In the genomic region with DNA sequence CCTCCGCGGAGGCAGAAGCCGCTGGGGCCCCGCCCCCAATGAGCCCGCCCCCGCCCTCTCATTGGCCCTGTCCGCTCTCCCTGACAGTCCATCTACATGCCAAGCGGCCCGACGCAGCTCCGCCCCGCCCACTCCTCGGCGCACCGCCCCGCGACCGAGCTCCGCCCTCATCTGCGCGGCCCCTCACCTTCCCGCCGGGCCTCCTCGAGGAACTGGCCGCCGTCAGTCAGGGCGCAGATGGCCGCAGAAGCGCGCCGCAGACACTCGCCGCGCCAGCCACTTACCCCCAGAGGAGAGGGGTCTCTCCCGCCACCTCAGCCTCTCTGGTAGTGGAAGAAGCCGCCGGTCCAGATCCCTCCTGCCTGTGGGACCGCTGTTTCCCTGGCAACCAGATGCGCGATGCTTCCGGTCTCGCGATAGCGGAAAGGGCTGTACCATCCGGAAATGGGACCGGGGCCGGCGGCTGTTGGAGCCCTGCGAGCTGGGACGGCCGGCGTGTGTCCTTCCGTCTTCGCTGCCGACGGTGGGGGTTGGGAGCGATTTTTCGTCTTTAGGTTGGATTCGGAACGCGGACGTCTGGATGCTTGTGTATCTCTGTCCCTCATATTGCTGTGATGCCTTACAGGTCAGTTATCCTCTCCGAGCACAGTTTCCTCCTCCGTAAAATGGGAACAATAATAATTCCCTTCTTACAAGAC, we compare ENCODE assay signal across 1 cellular context.
A peak's percentile ranks its signal among the peaks of the same experiment; 100 is the strongest.
TF ChIP-seq lines count a peak whose summit lies in the region.

A gene (minus strand): TSS at position 401 of the 698 bp plus-strand sequence. CDS start 6,317 bp downstream, outside the sequence.

TF ChIP-seq in HepG2, 621 proteins besides CTCF, POLR2A, EP300 and RAD21 (continued from another document and continues in another):
- TF ChIP-seq, protein P1, sequence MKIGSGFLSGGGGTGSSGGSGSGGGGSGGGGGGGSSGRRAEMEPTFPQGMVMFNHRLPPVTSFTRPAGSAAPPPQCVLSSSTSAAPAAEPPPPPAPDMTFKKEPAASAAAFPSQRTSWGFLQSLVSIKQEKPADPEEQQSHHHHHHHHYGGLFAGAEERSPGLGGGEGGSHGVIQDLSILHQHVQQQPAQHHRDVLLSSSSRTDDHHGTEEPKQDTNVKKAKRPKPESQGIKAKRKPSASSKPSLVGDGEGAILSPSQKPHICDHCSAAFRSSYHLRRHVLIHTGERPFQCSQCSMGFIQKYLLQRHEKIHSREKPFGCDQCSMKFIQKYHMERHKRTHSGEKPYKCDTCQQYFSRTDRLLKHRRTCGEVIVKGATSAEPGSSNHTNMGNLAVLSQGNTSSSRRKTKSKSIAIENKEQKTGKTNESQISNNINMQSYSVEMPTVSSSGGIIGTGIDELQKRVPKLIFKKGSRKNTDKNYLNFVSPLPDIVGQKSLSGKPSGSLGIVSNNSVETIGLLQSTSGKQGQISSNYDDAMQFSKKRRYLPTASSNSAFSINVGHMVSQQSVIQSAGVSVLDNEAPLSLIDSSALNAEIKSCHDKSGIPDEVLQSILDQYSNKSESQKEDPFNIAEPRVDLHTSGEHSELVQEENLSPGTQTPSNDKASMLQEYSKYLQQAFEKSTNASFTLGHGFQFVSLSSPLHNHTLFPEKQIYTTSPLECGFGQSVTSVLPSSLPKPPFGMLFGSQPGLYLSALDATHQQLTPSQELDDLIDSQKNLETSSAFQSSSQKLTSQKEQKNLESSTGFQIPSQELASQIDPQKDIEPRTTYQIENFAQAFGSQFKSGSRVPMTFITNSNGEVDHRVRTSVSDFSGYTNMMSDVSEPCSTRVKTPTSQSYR (CRISPR knock-in tag; IDR thresholded peaks at IDR 0.05; ENCODE audit: borderline replicate concordance): peak; percentile 64; the same call in 1 of the 2 replicates
- TF ChIP-seq ZNF709 (CRISPR knock-in tag; IDR thresholded peaks at IDR 0.05): no peak
- no peak for TF ChIP-seq ZNF160 (CRISPR knock-in tag; IDR thresholded peaks at IDR 0.05)
- TF ChIP-seq NCOA2 (CRISPR knock-in tag; IDR thresholded peaks at IDR 0.05): no peak
- TF ChIP-seq KLF15 (CRISPR knock-in tag; IDR thresholded peaks at IDR 0.05; ENCODE audit: borderline replicate concordance): no peak
- TF ChIP-seq SIN3A (IDR thresholded peaks at IDR 0.05; ENCODE audit: borderline replicate concordance, low read depth, low read length): peak; percentile 95
- TF ChIP-seq, protein P2, sequence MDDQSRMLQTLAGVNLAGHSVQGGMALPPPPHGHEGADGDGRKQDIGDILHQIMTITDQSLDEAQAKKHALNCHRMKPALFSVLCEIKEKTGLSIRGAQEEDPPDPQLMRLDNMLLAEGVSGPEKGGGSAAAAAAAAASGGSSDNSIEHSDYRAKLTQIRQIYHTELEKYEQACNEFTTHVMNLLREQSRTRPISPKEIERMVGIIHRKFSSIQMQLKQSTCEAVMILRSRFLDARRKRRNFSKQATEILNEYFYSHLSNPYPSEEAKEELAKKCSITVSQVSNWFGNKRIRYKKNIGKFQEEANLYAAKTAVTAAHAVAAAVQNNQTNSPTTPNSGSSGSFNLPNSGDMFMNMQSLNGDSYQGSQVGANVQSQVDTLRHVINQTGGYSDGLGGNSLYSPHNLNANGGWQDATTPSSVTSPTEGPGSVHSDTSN (CRISPR knock-in tag; IDR thresholded peaks at IDR 0.05; ENCODE audit: borderline replicate concordance): no peak
- 0 out of 2 replicates have a peak, but pooled peaks have one; percentile 51 for TF ChIP-seq KDM4B (CRISPR knock-in tag; IDR thresholded peaks at IDR 0.05)
- TF ChIP-seq, protein P3, sequence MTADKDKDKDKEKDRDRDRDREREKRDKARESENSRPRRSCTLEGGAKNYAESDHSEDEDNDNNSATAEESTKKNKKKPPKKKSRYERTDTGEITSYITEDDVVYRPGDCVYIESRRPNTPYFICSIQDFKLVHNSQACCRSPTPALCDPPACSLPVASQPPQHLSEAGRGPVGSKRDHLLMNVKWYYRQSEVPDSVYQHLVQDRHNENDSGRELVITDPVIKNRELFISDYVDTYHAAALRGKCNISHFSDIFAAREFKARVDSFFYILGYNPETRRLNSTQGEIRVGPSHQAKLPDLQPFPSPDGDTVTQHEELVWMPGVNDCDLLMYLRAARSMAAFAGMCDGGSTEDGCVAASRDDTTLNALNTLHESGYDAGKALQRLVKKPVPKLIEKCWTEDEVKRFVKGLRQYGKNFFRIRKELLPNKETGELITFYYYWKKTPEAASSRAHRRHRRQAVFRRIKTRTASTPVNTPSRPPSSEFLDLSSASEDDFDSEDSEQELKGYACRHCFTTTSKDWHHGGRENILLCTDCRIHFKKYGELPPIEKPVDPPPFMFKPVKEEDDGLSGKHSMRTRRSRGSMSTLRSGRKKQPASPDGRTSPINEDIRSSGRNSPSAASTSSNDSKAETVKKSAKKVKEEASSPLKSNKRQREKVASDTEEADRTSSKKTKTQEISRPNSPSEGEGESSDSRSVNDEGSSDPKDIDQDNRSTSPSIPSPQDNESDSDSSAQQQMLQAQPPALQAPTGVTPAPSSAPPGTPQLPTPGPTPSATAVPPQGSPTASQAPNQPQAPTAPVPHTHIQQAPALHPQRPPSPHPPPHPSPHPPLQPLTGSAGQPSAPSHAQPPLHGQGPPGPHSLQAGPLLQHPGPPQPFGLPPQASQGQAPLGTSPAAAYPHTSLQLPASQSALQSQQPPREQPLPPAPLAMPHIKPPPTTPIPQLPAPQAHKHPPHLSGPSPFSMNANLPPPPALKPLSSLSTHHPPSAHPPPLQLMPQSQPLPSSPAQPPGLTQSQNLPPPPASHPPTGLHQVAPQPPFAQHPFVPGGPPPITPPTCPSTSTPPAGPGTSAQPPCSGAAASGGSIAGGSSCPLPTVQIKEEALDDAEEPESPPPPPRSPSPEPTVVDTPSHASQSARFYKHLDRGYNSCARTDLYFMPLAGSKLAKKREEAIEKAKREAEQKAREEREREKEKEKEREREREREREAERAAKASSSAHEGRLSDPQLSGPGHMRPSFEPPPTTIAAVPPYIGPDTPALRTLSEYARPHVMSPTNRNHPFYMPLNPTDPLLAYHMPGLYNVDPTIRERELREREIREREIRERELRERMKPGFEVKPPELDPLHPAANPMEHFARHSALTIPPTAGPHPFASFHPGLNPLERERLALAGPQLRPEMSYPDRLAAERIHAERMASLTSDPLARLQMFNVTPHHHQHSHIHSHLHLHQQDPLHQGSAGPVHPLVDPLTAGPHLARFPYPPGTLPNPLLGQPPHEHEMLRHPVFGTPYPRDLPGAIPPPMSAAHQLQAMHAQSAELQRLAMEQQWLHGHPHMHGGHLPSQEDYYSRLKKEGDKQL (CRISPR knock-in tag; IDR thresholded peaks at IDR 0.05; ENCODE audit: low read depth): no peak
- TF ChIP-seq XBP1 (CRISPR knock-in tag; IDR thresholded peaks at IDR 0.05): no peak
- TF ChIP-seq, protein P4, sequence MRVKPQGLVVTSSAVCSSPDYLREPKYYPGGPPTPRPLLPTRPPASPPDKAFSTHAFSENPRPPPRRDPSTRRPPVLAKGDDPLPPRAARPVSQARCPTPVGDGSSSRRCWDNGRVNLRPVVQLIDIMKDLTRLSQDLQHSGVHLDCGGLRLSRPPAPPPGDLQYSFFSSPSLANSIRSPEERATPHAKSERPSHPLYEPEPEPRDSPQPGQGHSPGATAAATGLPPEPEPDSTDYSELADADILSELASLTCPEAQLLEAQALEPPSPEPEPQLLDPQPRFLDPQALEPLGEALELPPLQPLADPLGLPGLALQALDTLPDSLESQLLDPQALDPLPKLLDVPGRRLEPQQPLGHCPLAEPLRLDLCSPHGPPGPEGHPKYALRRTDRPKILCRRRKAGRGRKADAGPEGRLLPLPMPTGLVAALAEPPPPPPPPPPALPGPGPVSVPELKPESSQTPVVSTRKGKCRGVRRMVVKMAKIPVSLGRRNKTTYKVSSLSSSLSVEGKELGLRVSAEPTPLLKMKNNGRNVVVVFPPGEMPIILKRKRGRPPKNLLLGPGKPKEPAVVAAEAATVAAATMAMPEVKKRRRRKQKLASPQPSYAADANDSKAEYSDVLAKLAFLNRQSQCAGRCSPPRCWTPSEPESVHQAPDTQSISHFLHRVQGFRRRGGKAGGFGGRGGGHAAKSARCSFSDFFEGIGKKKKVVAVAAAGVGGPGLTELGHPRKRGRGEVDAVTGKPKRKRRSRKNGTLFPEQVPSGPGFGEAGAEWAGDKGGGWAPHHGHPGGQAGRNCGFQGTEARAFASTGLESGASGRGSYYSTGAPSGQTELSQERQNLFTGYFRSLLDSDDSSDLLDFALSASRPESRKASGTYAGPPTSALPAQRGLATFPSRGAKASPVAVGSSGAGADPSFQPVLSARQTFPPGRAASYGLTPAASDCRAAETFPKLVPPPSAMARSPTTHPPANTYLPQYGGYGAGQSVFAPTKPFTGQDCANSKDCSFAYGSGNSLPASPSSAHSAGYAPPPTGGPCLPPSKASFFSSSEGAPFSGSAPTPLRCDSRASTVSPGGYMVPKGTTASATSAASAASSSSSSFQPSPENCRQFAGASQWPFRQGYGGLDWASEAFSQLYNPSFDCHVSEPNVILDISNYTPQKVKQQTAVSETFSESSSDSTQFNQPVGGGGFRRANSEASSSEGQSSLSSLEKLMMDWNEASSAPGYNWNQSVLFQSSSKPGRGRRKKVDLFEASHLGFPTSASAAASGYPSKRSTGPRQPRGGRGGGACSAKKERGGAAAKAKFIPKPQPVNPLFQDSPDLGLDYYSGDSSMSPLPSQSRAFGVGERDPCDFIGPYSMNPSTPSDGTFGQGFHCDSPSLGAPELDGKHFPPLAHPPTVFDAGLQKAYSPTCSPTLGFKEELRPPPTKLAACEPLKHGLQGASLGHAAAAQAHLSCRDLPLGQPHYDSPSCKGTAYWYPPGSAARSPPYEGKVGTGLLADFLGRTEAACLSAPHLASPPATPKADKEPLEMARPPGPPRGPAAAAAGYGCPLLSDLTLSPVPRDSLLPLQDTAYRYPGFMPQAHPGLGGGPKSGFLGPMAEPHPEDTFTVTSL (CRISPR knock-in tag; IDR thresholded peaks at IDR 0.05; ENCODE audit: borderline replicate concordance): no peak
- TF ChIP-seq ZBTB8A (CRISPR knock-in tag; IDR thresholded peaks at IDR 0.05; ENCODE audit: borderline replicate concordance, low read depth): no peak
- TF ChIP-seq TAF1 (CRISPR knock-in tag; IDR thresholded peaks at IDR 0.05): peak; percentile 78
- no peak for TF ChIP-seq FOXM1 (CRISPR knock-in tag; IDR thresholded peaks at IDR 0.05)
- TF ChIP-seq THAP11 (CRISPR knock-in tag; IDR thresholded peaks at IDR 0.05): peak; percentile 83
- TF ChIP-seq, protein P5, sequence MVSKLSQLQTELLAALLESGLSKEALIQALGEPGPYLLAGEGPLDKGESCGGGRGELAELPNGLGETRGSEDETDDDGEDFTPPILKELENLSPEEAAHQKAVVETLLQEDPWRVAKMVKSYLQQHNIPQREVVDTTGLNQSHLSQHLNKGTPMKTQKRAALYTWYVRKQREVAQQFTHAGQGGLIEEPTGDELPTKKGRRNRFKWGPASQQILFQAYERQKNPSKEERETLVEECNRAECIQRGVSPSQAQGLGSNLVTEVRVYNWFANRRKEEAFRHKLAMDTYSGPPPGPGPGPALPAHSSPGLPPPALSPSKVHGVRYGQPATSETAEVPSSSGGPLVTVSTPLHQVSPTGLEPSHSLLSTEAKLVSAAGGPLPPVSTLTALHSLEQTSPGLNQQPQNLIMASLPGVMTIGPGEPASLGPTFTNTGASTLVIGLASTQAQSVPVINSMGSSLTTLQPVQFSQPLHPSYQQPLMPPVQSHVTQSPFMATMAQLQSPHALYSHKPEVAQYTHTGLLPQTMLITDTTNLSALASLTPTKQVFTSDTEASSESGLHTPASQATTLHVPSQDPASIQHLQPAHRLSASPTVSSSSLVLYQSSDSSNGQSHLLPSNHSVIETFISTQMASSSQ (IDR thresholded peaks at IDR 0.05; ENCODE audit: low read depth): no peak
- TF ChIP-seq, protein P5 (CRISPR knock-in tag; IDR thresholded peaks at IDR 0.05; ENCODE audit: borderline replicate concordance): peak; percentile 52; the same call in 1 of the 2 replicates
- TF ChIP-seq MIER3 (CRISPR knock-in tag; IDR thresholded peaks at IDR 0.05; ENCODE audit: borderline replicate concordance): no peak
- no peak for TF ChIP-seq ZFYVE20 (CRISPR knock-in tag; IDR thresholded peaks at IDR 0.05; ENCODE audit: borderline replicate concordance, low read depth)
- TF ChIP-seq RBM39 (IDR thresholded peaks at IDR 0.05; ENCODE audit: low read depth, low read length, poor library complexity, severe bottlenecking): peak; percentile 69
- TF ChIP-seq, protein P6, sequence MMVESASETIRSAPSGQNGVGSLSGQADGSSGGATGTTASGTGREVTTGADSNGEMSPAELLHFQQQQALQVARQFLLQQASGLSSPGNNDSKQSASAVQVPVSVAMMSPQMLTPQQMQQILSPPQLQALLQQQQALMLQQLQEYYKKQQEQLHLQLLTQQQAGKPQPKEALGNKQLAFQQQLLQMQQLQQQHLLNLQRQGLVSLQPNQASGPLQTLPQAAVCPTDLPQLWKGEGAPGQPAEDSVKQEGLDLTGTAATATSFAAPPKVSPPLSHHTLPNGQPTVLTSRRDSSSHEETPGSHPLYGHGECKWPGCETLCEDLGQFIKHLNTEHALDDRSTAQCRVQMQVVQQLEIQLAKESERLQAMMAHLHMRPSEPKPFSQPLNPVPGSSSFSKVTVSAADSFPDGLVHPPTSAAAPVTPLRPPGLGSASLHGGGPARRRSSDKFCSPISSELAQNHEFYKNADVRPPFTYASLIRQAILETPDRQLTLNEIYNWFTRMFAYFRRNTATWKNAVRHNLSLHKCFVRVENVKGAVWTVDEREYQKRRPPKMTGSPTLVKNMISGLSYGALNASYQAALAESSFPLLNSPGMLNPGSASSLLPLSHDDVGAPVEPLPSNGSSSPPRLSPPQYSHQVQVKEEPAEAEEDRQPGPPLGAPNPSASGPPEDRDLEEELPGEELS (CRISPR knock-in tag; IDR thresholded peaks at IDR 0.05): peak; percentile 45; the same call in 1 of the 2 replicates
- peak; percentile 61; the same call in 1 of the 2 replicates for TF ChIP-seq CBFB (CRISPR knock-in tag; IDR thresholded peaks at IDR 0.05)
- TF ChIP-seq TRIM24 (CRISPR knock-in tag; IDR thresholded peaks at IDR 0.05): no peak
- peak; percentile 83 for TF ChIP-seq ZMYM3 (CRISPR knock-in tag; IDR thresholded peaks at IDR 0.05)
- TF ChIP-seq GFI1 (CRISPR knock-in tag; IDR thresholded peaks at IDR 0.05; ENCODE audit: borderline replicate concordance): 0 out of 2 replicates have a peak, but pooled peaks have one; percentile 31
- no peak for TF ChIP-seq ZNF652 (CRISPR knock-in tag; IDR thresholded peaks at IDR 0.05; ENCODE audit: borderline replicate concordance, low read depth)
- TF ChIP-seq ZNF839 (CRISPR knock-in tag; IDR thresholded peaks at IDR 0.05; ENCODE audit: borderline replicate concordance): 0 out of 2 replicates have a peak, but pooled peaks have one; percentile 58
- TF ChIP-seq GABPA (IDR thresholded peaks at IDR 0.05; ENCODE audit: low read depth, low read length): peak; percentile 70
- TF ChIP-seq GABPA (CRISPR knock-in tag; IDR thresholded peaks at IDR 0.05; ENCODE audit: low read depth): peak; percentile 90
- no peak for TF ChIP-seq ZNF660 (CRISPR knock-in tag; IDR thresholded peaks at IDR 0.05; ENCODE audit: borderline replicate concordance, low read depth)
- TF ChIP-seq ZBTB3 (CRISPR knock-in tag; IDR thresholded peaks at IDR 0.05; ENCODE audit: borderline replicate concordance, low read depth): no peak
